8 cellular contexts compared by ENCODE assay signal in genomic region chr11:10413268-10413667, GRCh38. TPM values are rescaled to one million over a fixed set of nuclear protein-coding genes. Genes with fewer than 3 reads are reported as not detected.
A peak's percentile ranks its signal among the peaks of the same experiment; 100 is the strongest.
DNase-seq lines count a peak whose midpoint lies in the region; ATAC-seq lines count a peak whose summit lies in the region.

No MANE protein-coding gene starts in this region.

- ATAC-seq in HG02623 (IDR thresholded peaks at IDR 0.05; ENCODE audit: unreplicated experiment): no peak
- ATAC-seq in HG02840 (IDR thresholded peaks at IDR 0.05; ENCODE audit: low FRiP score, unreplicated experiment): no peak

- peak; percentile 46 for DNase-seq in NCI-H146 (lab: John Stamatoyannopoulos, UW)
- DNase-seq in NCI-H146 treated with DMSO at 0.1 percent for 48 hours (lab: John Stamatoyannopoulos, UW; ENCODE audit: unreplicated experiment): no peak
- peak; percentile 61 for DNase-seq in HT-29 (ENCODE audit: low spot score)
- peak in 3 of 5 experiments; percentile 12 to 70 (median 15) for DNase-seq in T-helper 2 cell
- DNase-seq in effector CD8-positive, alpha-beta T cell (lab: John Stamatoyannopoulos, UW): peak; percentile 15
- peak; percentile 13 for DNase-seq in renal cortical epithelial cell (ENCODE audit: low read depth)

RNA-seq across cellular contexts. Expression of gene AMPD3, which starts 41.8 kb away (rescaled TPM):
- 6.3 and 10.4 TPM in 2 replicates for total RNA-seq in HT-29 (2014; rRNA removed; shearing (Covaris generic))
- total RNA-seq in renal cortical epithelial cell: 6.7 and 6.8 TPM in 2 replicates
